Comparison of ENCODE assay signal across 14 cellular contexts in genomic region chr10:114206902-114207301, GRCh38. TPM values are rescaled to one million over a fixed set of nuclear protein-coding genes. Genes with fewer than 3 reads are reported as not detected.
DNase-seq lines count a peak whose midpoint lies in the region; ATAC-seq and TF ChIP-seq lines count a peak whose summit lies in the region.
"Had no signal": no experiment of that assay in that cellular context is flagged by ENCODE, and none has a peak within 500 bp of the region (broad histone marks: within the 10 kb centered on the region; RNA-seq: fewer than 3 reads in every experiment).

No MANE protein-coding gene starts in this region.

- peak overlapping the region; percentile 43 for H3K27ac ChIP-seq in VCaP
- H3K27ac ChIP-seq: HL-60 had no signal

- intact Hi-C loops in left colon (cut with DNase I, micrococcal nuclease) = no loop called here

- peak; percentile 17 for DNase-seq in HT-29 (ENCODE audit: low spot score)
- DNase-seq in left colon = no peak
- DNase-seq in renal cortical epithelial cell (ENCODE audit: low read depth) = peak; percentile 32
- DNase-seq in GM19238 (ENCODE audit: insufficient read length, low spot score) = no peak
- DNase-seq in activated CD8-positive, alpha-beta memory T cell treated with anti-CD3 and anti-CD28 coated beads for 24 hours = no peak
- DNase-seq: C1 segment of cervical spinal cord; CD4-positive, alpha-beta memory T cell; DND-41; GDM1; IMR-90 had no signal

- ATAC-seq in left colon = peak; percentile 36
- no peak for ATAC-seq in GM18907 (IDR thresholded peaks at IDR 0.05; ENCODE audit: unreplicated experiment)

- no peak for TF ChIP-seq CTCF in VCaP (conservative IDR thresholded peaks at IDR 0.05)

RNA-seq across cellular contexts. Expression of gene TDRD1, which starts 27.7 kb away (rescaled TPM):
- not detected in 2 replicates for total RNA-seq in HT-29 (2014; rRNA removed; shearing (Covaris generic))
- total RNA-seq in left colon = 1 to 10 TPM in 1 of 2 donors, under 1 TPM in 1; 0.64 to 2.9 TPM
- 0.69 and 8.1 TPM in 2 replicates for total RNA-seq in renal cortical epithelial cell
- total RNA-seq: IMR-90 had no signal

RNA-seq across cellular contexts. Expression of gene VWA2, which starts 32.2 kb away (rescaled TPM):
- 30.2 and 31.6 TPM in 2 replicates for total RNA-seq in HT-29 (2014; rRNA removed; shearing (Covaris generic))
- 1 to 10 TPM; 1.1 to 1.5 TPM for total RNA-seq in left colon
- 3.5 and 4.7 TPM in 2 replicates for total RNA-seq in renal cortical epithelial cell
- total RNA-seq: B cell; CD4-positive, alpha-beta memory T cell; IMR-90 had no signal

RNA-seq across cellular contexts. Expression of gene CCDC186, which starts 32.9 kb away (rescaled TPM):
- 7.2 and 9.8 TPM in 2 replicates for total RNA-seq in HT-29 (2014; rRNA removed; shearing (Covaris generic))
- total RNA-seq in left colon (10 to 100 TPM; 42.3 to 43.3 TPM), renal cortical epithelial cell (21.7 and 31.1 TPM in 2 replicates)

Comparison
In these comparisons a context has a peak if more than half of its experiments do, and no peak if none do; other contexts are left out.
1. DNase-seq: peak in HT-29 (single experiment) and renal cortical epithelial cell (single experiment); none in left colon (0 of 2), GM19238 (single experiment) and activated CD8-positive, alpha-beta memory T cell treated with anti-CD3 and anti-CD28 coated beads for 24 hours (single experiment).